9 cellular contexts compared by ENCODE assay signal in the genomic region with DNA sequence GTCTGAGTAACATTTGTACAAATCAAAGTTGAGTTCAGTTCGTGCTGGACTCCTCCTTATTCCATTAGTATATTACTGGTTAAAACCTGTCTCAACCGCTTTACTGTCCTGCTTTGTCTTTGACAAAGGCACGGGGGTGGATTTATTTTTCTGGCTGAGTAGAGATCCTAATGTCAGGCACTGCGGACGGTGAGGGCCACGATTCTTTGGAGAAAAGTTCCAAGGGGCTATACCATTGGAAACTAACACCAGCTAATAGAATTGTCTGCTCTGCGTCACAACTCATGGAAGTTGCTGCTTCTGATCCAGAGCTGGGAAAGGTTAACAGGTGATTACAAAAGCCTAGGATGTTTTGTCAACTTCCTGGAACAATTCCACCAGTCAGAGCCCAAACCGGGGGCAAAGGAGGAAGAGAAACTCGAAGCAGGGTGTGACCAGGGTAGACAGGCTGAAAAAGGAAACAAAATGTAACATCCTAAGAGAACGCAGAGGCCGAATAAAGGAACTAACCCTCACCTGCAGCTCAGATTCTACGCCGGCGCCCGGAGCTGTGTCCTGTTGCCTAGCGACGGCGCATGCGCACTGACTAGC. TPM values are rescaled to one million over a fixed set of nuclear protein-coding genes. Genes with fewer than 3 reads are reported as not detected.
DNase-seq lines count a peak whose midpoint lies in the region; ATAC-seq and TF ChIP-seq lines count a peak whose summit lies in the region.
"Had no signal": no experiment of that assay in that cellular context is flagged by ENCODE, and none has a peak within 500 bp of the region (broad histone marks: within the 10 kb centered on the region; RNA-seq: fewer than 3 reads in every experiment).

No MANE protein-coding gene starts in this region.

- TF ChIP-seq CTCF in GM06990 (IDR thresholded peaks at IDR 0.05; ENCODE audit: insufficient read depth, low read length, poor library complexity, severe bottlenecking) (no peak), OCI-LY3 (IDR thresholded peaks at IDR 0.05; ENCODE audit: low read depth, low read length) (no peak), endodermal cell (conservative IDR thresholded peaks at IDR 0.05) (no peak)

- peak overlapping the region; percentile 92 for H3K27ac Mint-ChIP-seq in endodermal cell

- H3K27me3 ChIP-seq in GM06990 (replicated peaks; ENCODE audit: control insufficient read depth, insufficient read depth, low read length), result no peaks in the 10 kb centered on the region
- no peaks in the 10 kb centered on the region for H3K27me3 ChIP-seq in OCI-LY3 (ENCODE audit: low read depth, low read length)
- no peaks in the 10 kb centered on the region for H3K27me3 ChIP-seq in endodermal cell (ENCODE audit: control insufficient read depth, insufficient read depth, low read length, poor library complexity, severe bottlenecking)
- no peaks in the 10 kb centered on the region for H3K27me3 ChIP-seq in neuron (ENCODE audit: insufficient read depth, low read length)

- H3K4me3 ChIP-seq in GM06990 (replicated peaks; ENCODE audit: low read depth, low read length) (peak overlapping the region; percentile 43), OCI-LY3 (ENCODE audit: low read length) (peak overlapping the region; percentile 77), endodermal cell (ENCODE audit: low read length) (peak overlapping the region; percentile 85), neuron (ENCODE audit: low read length) (peak overlapping the region; percentile 95)

- peak overlapping the region; percentile 99 for H3K27ac ChIP-seq in OCI-LY3 (ENCODE audit: low read length)
- H3K27ac ChIP-seq in endodermal cell (ENCODE audit: low read depth, low read length), result no peak overlapping the region

- WGBS in endodermal cell (ENCODE audit: insufficient coverage in 1 of 2, insufficient read length in 1 of 2), 2 experiments, result 18 to 22% methylated on average over 11 to 19 of the region's 19 CpGs

- H3K36me3 ChIP-seq in GM06990 (ENCODE audit: control insufficient read depth, insufficient read depth, low read length) (no peaks in the 10 kb centered on the region), OCI-LY3 (replicated peaks; ENCODE audit: low read depth, low read length) (no peaks in the 10 kb centered on the region), endodermal cell (ENCODE audit: control insufficient read depth, insufficient read depth, low read length) (no peaks in the 10 kb centered on the region), neuron (ENCODE audit: insufficient read depth, low read length) (no peaks in the 10 kb centered on the region)

- no peaks in the 10 kb centered on the region for H3K9me3 ChIP-seq in OCI-LY3 (ENCODE audit: insufficient read depth, low read length)
- peaks cover 32% of the 10 kb centered on the region for H3K9me3 ChIP-seq in endodermal cell (ENCODE audit: control insufficient read depth, low read length)
- H3K9me3 ChIP-seq in neuron (ENCODE audit: low read length), result peaks cover 5% of the 10 kb centered on the region

- DNase-seq in GM06990 (ENCODE audit: extremely low read depth, insufficient read length), result no peak
- DNase-seq in endodermal cell, result no peak
- no peak for DNase-seq in NCI-H2227 (lab: John Stamatoyannopoulos, UW; ENCODE audit: unreplicated experiment)

- H3K79me2 ChIP-seq in OCI-LY3 (ENCODE audit: low read length), result no peaks in the 10 kb centered on the region

- no peaks in the 10 kb centered on the region for H3K36me3 Mint-ChIP-seq in endodermal cell (ENCODE audit: low read depth)

- no peaks in the 10 kb centered on the region for H4K20me1 ChIP-seq in OCI-LY3 (ENCODE audit: insufficient read depth, low read length)

- peak overlapping the region; percentile 87 for H2AFZ ChIP-seq in OCI-LY3 (ENCODE audit: low read depth, low read length)
- peak overlapping the region; percentile 88 for H2AFZ ChIP-seq in neuron (ENCODE audit: low read depth, low read length)

- peak overlapping the region; percentile 71 for H3K4me3 Mint-ChIP-seq in endodermal cell

- H3K9me3 Mint-ChIP-seq in endodermal cell, result peaks cover 32% of the 10 kb centered on the region

- peak; percentile 88 for ATAC-seq in GM21786 (IDR thresholded peaks at IDR 0.05; ENCODE audit: unreplicated experiment)
- no peak for ATAC-seq in GM18498 (IDR thresholded peaks at IDR 0.05; ENCODE audit: unreplicated experiment)
- no peak for ATAC-seq in GM19324 (IDR thresholded peaks at IDR 0.05; ENCODE audit: low FRiP score, unreplicated experiment)

- H3K9ac ChIP-seq in OCI-LY3 (ENCODE audit: low read length) (peak overlapping the region; percentile 83), endodermal cell (ENCODE audit: extremely low read depth, low read length, poor library complexity, severe bottlenecking) (peak overlapping the region; percentile 83)

- H3K4me1 ChIP-seq in OCI-LY3 (ENCODE audit: low read length) (peaks cover 24% of the 10 kb centered on the region), endodermal cell (ENCODE audit: control insufficient read depth, insufficient read depth, low read length) (no peaks in the 10 kb centered on the region), neuron (ENCODE audit: insufficient read depth, low read length) (peaks cover 8% of the 10 kb centered on the region)

- peak overlapping the region; percentile 93 for H3K4me2 ChIP-seq in OCI-LY3 (ENCODE audit: low read length)

- H3K27me3 Mint-ChIP-seq in endodermal cell (ENCODE audit: insufficient read depth), result peaks cover 1% of the 10 kb centered on the region

- peaks cover 16% of the 10 kb centered on the region for H3K4me1 Mint-ChIP-seq in endodermal cell

RNA-seq across cellular contexts. Expression of gene TAT, which starts 12.4 kb away (rescaled TPM):
- total RNA-seq in endodermal cell, result under 1 TPM in 1 of 2 donors, not detected in 1; 0.07 TPM
- polyA plus RNA-seq in endodermal cell (2013, experiment 1 of 2), result not detected
- polyA plus RNA-seq in endodermal cell (2013, experiment 2 of 2), result not detected
- total RNA-seq: activated CD8-positive, alpha-beta memory T cell treated with anti-CD3 and anti-CD28 coated beads for 36 hours had no signal

RNA-seq across cellular contexts. Expression of gene CHST4, which starts 38.2 kb away (rescaled TPM):
- 1 to 10 TPM; 1.9 to 3.2 TPM for total RNA-seq in endodermal cell
- polyA plus RNA-seq in endodermal cell (2013, experiment 1 of 2), result 1.1 TPM
- polyA plus RNA-seq in endodermal cell (2013, experiment 2 of 2), result 1.2 TPM
- total RNA-seq: activated CD8-positive, alpha-beta memory T cell treated with anti-CD3 and anti-CD28 coated beads for 36 hours had no signal

Comparison
In these comparisons a context has a peak if more than half of its experiments do, and no peak if none do; other contexts are left out.
1. H3K4me3 ChIP-seq: peak in every context shown above with its lines; median percentile 95 in neuron; 85 in endodermal cell; 77 in OCI-LY3; 43 in GM06990.